24 cellular contexts compared by ENCODE assay signal in genomic region chr9:90680534-90680933, GRCh38. TPM values are rescaled to one million over a fixed set of nuclear protein-coding genes. Genes with fewer than 3 reads are reported as not detected.
"Had no signal": no experiment of that assay in that cellular context is flagged by ENCODE, and none has a peak within 500 bp of the region (broad histone marks: within the 10 kb centered on the region; RNA-seq: fewer than 3 reads in every experiment).

No MANE protein-coding gene starts in this region.

- H3K36me3 ChIP-seq: neutrophil, pancreas, spleen, suprapubic skin, transverse colon, upper lobe of right lung, uterus had no signal

- ATAC-seq: effector memory CD8-positive, alpha-beta T cell; mucosa of descending colon; natural killer cell treated with Interleukin-12 subunit alpha and Interleukin-12 subunit beta and Interleukin-15 and Interleukin-18, amount 100 ng/mL, for 72 hours; stimulated activated naive CD8-positive, alpha-beta T cell treated with anti-CD3 and anti-CD28 coated beads, Interleukin-15, amount 100 ng/mL, for 72 hours; upper lobe of right lung had no signal

- DNase-seq: cortex of kidney; effector memory CD8-positive, alpha-beta T cell; hypothalamus; immature natural killer cell; islet precursor cell; kidney glomerular epithelial cell; mesenchymal stem cell; mucosa of descending colon; naive B cell; pancreas; spleen; stimulated activated CD4-positive, alpha-beta T cell treated with anti-CD3 and anti-CD28 coated beads, Interleukin-15, amount 100 ng/mL, for 24 hours; stimulated activated CD4-positive, alpha-beta T cell treated with anti-CD3 and anti-CD28 coated beads, Interleukin-4, amount 100 ng/mL, for 1 hour; stimulated activated CD8-positive, alpha-beta memory T cell treated with anti-CD3 and anti-CD28 coated beads, Interleukin-4, amount 100 ng/mL, for 48 hours; stimulated activated naive CD4-positive, alpha-beta T cell; stimulated activated naive CD8-positive, alpha-beta T cell treated with anti-CD3 and anti-CD28 coated beads, Interleukin-15, amount 100 ng/mL, for 72 hours; transverse colon; upper lobe of right lung; uterus had no signal

- H3K4me3 ChIP-seq: mucosa of descending colon, pancreas, skin epidermis, spleen, suprapubic skin, transverse colon, upper lobe of right lung, uterus had no signal

- H3K9me3 ChIP-seq: mucosa of descending colon, neutrophil, pancreas, spleen, suprapubic skin, transverse colon, upper lobe of right lung, uterus had no signal

- H3K4me1 ChIP-seq: pancreas, spleen, suprapubic skin, transverse colon, upper lobe of right lung, uterus had no signal

- H3K27me3 ChIP-seq: neutrophil, pancreas, suprapubic skin, transverse colon, upper lobe of right lung, uterus had no signal

- H3K27ac ChIP-seq: neutrophil, pancreas, skin epidermis, spleen, suprapubic skin, transverse colon, upper lobe of right lung, uterus had no signal

RNA-seq across cellular contexts. Expression of gene DIRAS2, which starts 37.9 kb away (rescaled TPM):
- total RNA-seq: natural killer cell treated with Interleukin-12 subunit alpha and Interleukin-12 subunit beta and Interleukin-15 and Interleukin-18, amount 100 ng/mL, for 72 hours; posterior vena cava; upper lobe of right lung had no signal
